Comparison of ENCODE assay signal across 8 cellular contexts in genomic region chr10:35635576-35635975, GRCh38. TPM values are rescaled to one million over a fixed set of nuclear protein-coding genes. Genes with fewer than 3 reads are reported as not detected.
A peak's percentile ranks its signal among the peaks of the same experiment; 100 is the strongest.
DNase-seq lines count a peak whose midpoint lies in the region; ATAC-seq and TF ChIP-seq lines count a peak whose summit lies in the region.

No MANE protein-coding gene starts in this region.

- TF ChIP-seq CTCF in heart left ventricle (IDR thresholded peaks at IDR 0.05) (peak; percentile 83 to 98 (median 92)), psoas muscle (IDR thresholded peaks at IDR 0.05) (peak; percentile 97)

- peak; percentile 42 for DNase-seq in COLO829 (ENCODE audit: low spot score)
- peak; percentile 57 for DNase-seq in NCI-H774 (lab: John Stamatoyannopoulos, UW)
- peak; percentile 18 for DNase-seq in activated naive CD4-positive, alpha-beta T cell treated with anti-CD3 and anti-CD28 coated beads, Interleukin-2, amount 50 U/mL, for 16 hours
- peak in 1 of 5 donors; percentile 29 for DNase-seq in heart left ventricle
- no peak for DNase-seq in psoas muscle
- DNase-seq in mesenteric fat pad (ENCODE audit: low spot score): no peak

- H3K27me3 ChIP-seq in heart left ventricle (peaks cover 0 to 22% (median 0%) of the 10 kb centered on the region in 9 donors), psoas muscle (ENCODE audit: insufficient read depth in 3 of 3, low read length in 2 of 3) (no peaks in the 10 kb centered on the region)

- ATAC-seq in GM18868 (IDR thresholded peaks at IDR 0.05; ENCODE audit: unreplicated experiment): peak; percentile 86
- ATAC-seq in HG03439 (IDR thresholded peaks at IDR 0.05; ENCODE audit: unreplicated experiment): peak; percentile 59
- peak; percentile 56 to 73 (median 62) for ATAC-seq in heart left ventricle
- ATAC-seq in psoas muscle: peak; percentile 66 to 85 (median 76)

- H3K9me3 ChIP-seq in heart left ventricle (no peaks in the 10 kb centered on the region), psoas muscle (no peaks in the 10 kb centered on the region)

- no peak overlapping the region for H3K27ac ChIP-seq in heart left ventricle
- H3K27ac ChIP-seq in psoas muscle: no peak overlapping the region

- intact Hi-C loops in heart left ventricle (cut with DNase I) (loop anchor here (1.0 to 10.0 kb wide), 14 partner anchors 281 to 1249 kb away; partner anchors contain the start of gene CREM (in 1 of the 10)), psoas muscle (cut with DNase I) (loop anchor here (2.0 to 10.0 kb wide), 2 partner anchors 1143 to 1249 kb away; no protein-coding TSS in a partner anchor)

- WGBS in heart left ventricle, 4 donors: 9 to 12% (median 12%) methylated on average over 6 of the region's 6 CpGs
- 14 to 20% (median 15%) methylated on average over 6 of the region's 6 CpGs for WGBS in psoas muscle, 3 donors

- no peak for TF ChIP-seq POLR2A in heart left ventricle (IDR thresholded peaks at IDR 0.05)

- H3K4me3 ChIP-seq in heart left ventricle (no peak overlapping the region), psoas muscle (no peak overlapping the region)

- H3K36me3 ChIP-seq in heart left ventricle: peaks cover 0 to 12% (median 0%) of the 10 kb centered on the region in 9 donors
- H3K36me3 ChIP-seq in psoas muscle (ENCODE audit: insufficient read depth in 1 of 2, low read depth in 1 of 2): peaks cover 0 to 6% of the 10 kb centered on the region in 2 donors

- H3K4me1 ChIP-seq in heart left ventricle: peaks cover 0 to 35% (median 10%) of the 10 kb centered on the region in 12 donors
- peaks cover 5% of the 10 kb centered on the region for H3K4me1 ChIP-seq in psoas muscle

RNA-seq across cellular contexts. Expression of gene FZD8, which starts 6.5 kb away (rescaled TPM):
- total RNA-seq in heart left ventricle (10 to 100 TPM in 3 of 9 donors, 1 to 10 TPM in 6; 4.0 to 17.1 (median 7.8) TPM), psoas muscle (1 to 10 TPM; 4.1 to 6.1 (median 5.6) TPM), mesenteric fat pad (13.0 TPM)
- polyA plus RNA-seq in heart left ventricle (1 to 10 TPM; 1.9 to 8.0 TPM), psoas muscle (1 to 10 TPM; 1.4 to 2.8 (median 2.3) TPM)

RNA-seq across cellular contexts. Expression of gene GJD4, which starts 30.4 kb away (rescaled TPM):
- total RNA-seq in heart left ventricle: not detected
- not detected for polyA plus RNA-seq in heart left ventricle
- not detected for total RNA-seq in psoas muscle
- polyA plus RNA-seq in psoas muscle: under 1 TPM in 1 of 3 donors, not detected in 2; 0.03 TPM
- total RNA-seq in mesenteric fat pad: not detected

Comparison
In these comparisons a context has a peak if more than half of its experiments do, and no peak if none do; other contexts are left out.
1. DNase-seq: peak in COLO829 (single experiment), NCI-H774 (single experiment) and activated naive CD4-positive, alpha-beta T cell treated with anti-CD3 and anti-CD28 coated beads, Interleukin-2, amount 50 U/mL, for 16 hours (single experiment); none in psoas muscle (0 of 2) and mesenteric fat pad (single experiment).
2. Peak in every context shown above with its lines, with median percentiles within 50 percentile points of each other: ATAC-seq.